ENCODE assay signal across 16 cellular contexts in genomic region chr1:198003468-198003867, GRCh38.
DNase-seq lines count a peak whose midpoint lies in the region; ATAC-seq, FAIRE-seq and TF ChIP-seq lines count a peak whose summit lies in the region.
"Had no signal": no experiment of that assay in that cellular context is flagged by ENCODE, and none has a peak within 500 bp of the region (broad histone marks: within the 10 kb centered on the region; RNA-seq: fewer than 3 reads in every experiment).

No MANE protein-coding gene starts in this region.

- H3K9me3 ChIP-seq in keratinocyte (ENCODE audit: control insufficient read depth, low read depth, low read length) (no peaks in the 10 kb centered on the region), small intestine (ENCODE audit: control insufficient read depth, low read depth) (no peaks in the 10 kb centered on the region), right cardiac atrium (ENCODE audit: control insufficient read depth, low read length) (no peaks in the 10 kb centered on the region)
- H3K9me3 ChIP-seq: A549, BE2C had no signal

- dilution Hi-C loops in keratinocyte (cut with MboI; ENCODE audit: extremely low pct_ligation_motif_present, low sequenced_read_pairs) = no loop called here

- WGBS in small intestine, 3 donors = 73 to 85% (median 78%) methylated on average over 2 of the region's 2 CpGs
- WGBS in right cardiac atrium = 88% methylated on average over 2 of the region's 2 CpGs

- H3K4me1 ChIP-seq in keratinocyte (ENCODE audit: control insufficient read depth, extremely low read depth, insufficient read depth, low read length) (no peaks in the 10 kb centered on the region), small intestine (ENCODE audit: control insufficient read depth in 2 of 2, insufficient read depth in 1 of 2, low read depth in 1 of 2, low read length in 1 of 2) (no peaks in the 10 kb centered on the region), right cardiac atrium (ENCODE audit: control insufficient read depth, insufficient read depth, low read length) (no peaks in the 10 kb centered on the region)
- H3K4me1 ChIP-seq: BE2C had no signal

- H3K9ac ChIP-seq in keratinocyte (ENCODE audit: control insufficient read depth, extremely low read depth, insufficient read depth, low read length) = no peak overlapping the region

- H3K4me2 ChIP-seq in keratinocyte (ENCODE audit: control insufficient read depth, extremely low read depth, insufficient read depth, low read depth, low read length) = no peak overlapping the region
- H3K4me2 ChIP-seq: A549 had no signal

- ATAC-seq in right cardiac atrium (no peak), GM21423 (IDR thresholded peaks at IDR 0.05; ENCODE audit: unreplicated experiment) (no peak)
- ATAC-seq: A549 had no signal

- no peaks in the 10 kb centered on the region for H3K9me1 ChIP-seq in keratinocyte (ENCODE audit: control insufficient read depth, extremely low read depth, insufficient read depth, low read length)

- FAIRE-seq in keratinocyte (lab: Jason Lieb, UNC) (peak; percentile 34), small intestine (lab: Jason Lieb, UNC) (no peak)
- FAIRE-seq: A549, GM19239, H1 had no signal

- no peaks in the 10 kb centered on the region for H3K79me2 ChIP-seq in keratinocyte (ENCODE audit: control insufficient read depth, insufficient read depth, low read length)

- no peak overlapping the region for H3K4me3 ChIP-seq in keratinocyte (ENCODE audit: control insufficient read depth in 2 of 3, extremely low read depth in 1 of 3, insufficient read depth in 2 of 3, low read depth in 1 of 3, low read length in 3 of 3)
- H3K4me3 ChIP-seq in small intestine (ENCODE audit: low read depth in 1 of 2, low read length in 2 of 2) = no peak overlapping the region
- no peak overlapping the region for H3K4me3 ChIP-seq in foreskin fibroblast (ENCODE audit: low read depth in 1 of 2, low read length in 2 of 2)
- H3K4me3 ChIP-seq in right cardiac atrium (ENCODE audit: low read length) = no peak overlapping the region
- H3K4me3 ChIP-seq: A549 had no signal

- no peak overlapping the region for H2AFZ ChIP-seq in keratinocyte (ENCODE audit: control insufficient read depth, low read length)

- H4K20me1 ChIP-seq in keratinocyte (ENCODE audit: control insufficient read depth, extremely low read depth, insufficient read depth, low read length) = no peaks in the 10 kb centered on the region

- no peak for TF ChIP-seq CTCF in keratinocyte (optimal IDR thresholded peaks at IDR 0.05 in 1 of 3, IDR thresholded peaks at IDR 0.05 in 1 of 3, conservative IDR thresholded peaks at IDR 0.05 in 1 of 3; ENCODE audit: extremely low read depth in 1 of 3, insufficient read depth in 2 of 3, low read length in 3 of 3)
- TF ChIP-seq CTCF in foreskin fibroblast (IDR thresholded peaks at IDR 0.05; ENCODE audit: low read depth, low read length) = no peak

- DNase-seq in HT-29 (ENCODE audit: low spot score) = peak; percentile 20
- DNase-seq in keratinocyte (ENCODE audit: low read depth, low spot score) = no peak
- DNase-seq in small intestine = peak; percentile 18
- DNase-seq in foreskin fibroblast = no peak
- no peak for DNase-seq in right cardiac atrium
- DNase-seq: BE2C; CD4-positive, alpha-beta memory T cell; DMS153; GF-D8; HCEC 1CT; HFFc6 had no signal

- H3K27ac ChIP-seq in keratinocyte (ENCODE audit: control insufficient read depth, insufficient read depth, low read length) = no peak overlapping the region
- H3K27ac ChIP-seq in small intestine (ENCODE audit: low read depth in 1 of 2, low read length in 1 of 2) = no peak overlapping the region
- H3K27ac ChIP-seq in right cardiac atrium (ENCODE audit: low read length) = no peak overlapping the region
- H3K27ac ChIP-seq: A549, C4-2B had no signal

- H3K36me3 ChIP-seq in keratinocyte (ENCODE audit: control insufficient read depth in 2 of 2, extremely low read depth in 1 of 2, insufficient read depth in 2 of 2, low read length in 2 of 2) = no peaks in the 10 kb centered on the region
- no peaks in the 10 kb centered on the region for H3K36me3 ChIP-seq in small intestine (ENCODE audit: control insufficient read depth in 2 of 2, insufficient read depth in 2 of 2, low read length in 2 of 2)
- H3K36me3 ChIP-seq: BE2C had no signal

- H3K27me3 ChIP-seq in keratinocyte (ENCODE audit: control insufficient read depth, extremely low read depth, insufficient read depth, low read length) (no peaks in the 10 kb centered on the region), small intestine (ENCODE audit: control insufficient read depth in 2 of 2, insufficient read depth in 2 of 2, low read length in 2 of 2) (peaks cover 0 to 2% of the 10 kb centered on the region in 2 donors), right cardiac atrium (ENCODE audit: control insufficient read depth, insufficient read depth) (no peaks in the 10 kb centered on the region)
- H3K27me3 ChIP-seq: BE2C had no signal

- intact Hi-C loops in right cardiac atrium (cut with DNase I) = no loop called here

Comparison
In these comparisons a context has a peak if more than half of its experiments do, and no peak if none do; other contexts are left out.
1. DNase-seq: peak in HT-29 (single experiment) and small intestine (single experiment); none in keratinocyte (single experiment), foreskin fibroblast (0 of 2) and right cardiac atrium (0 of 3).